Comparison of ENCODE assay signal across 1 cellular context in the genomic region with DNA sequence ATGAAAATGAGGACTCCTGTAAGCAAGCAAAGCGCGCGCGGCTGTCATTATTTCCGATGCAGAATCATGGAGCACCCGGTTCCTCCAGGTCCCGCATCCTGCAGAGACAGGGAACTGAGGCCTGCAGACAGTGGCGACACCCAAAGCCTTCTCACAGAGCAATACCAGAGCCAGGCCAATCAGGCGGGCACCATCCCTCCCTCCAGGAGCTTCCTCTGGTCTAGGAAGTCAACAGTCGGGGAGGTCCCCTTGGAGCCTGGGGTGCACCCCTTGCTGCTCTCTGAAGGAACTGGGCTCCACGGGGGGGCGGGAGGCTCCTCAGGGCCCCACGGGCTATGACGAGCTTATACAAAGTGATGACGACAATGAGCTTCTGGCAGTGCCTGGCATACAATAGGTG.
TF ChIP-seq lines count a peak whose summit lies in the region.

No MANE protein-coding gene starts in this region.

TF ChIP-seq in WTC11, 78 proteins besides CTCF, POLR2A, EP300 and RAD21 (continued from another document):
- TF ChIP-seq, protein P1, sequence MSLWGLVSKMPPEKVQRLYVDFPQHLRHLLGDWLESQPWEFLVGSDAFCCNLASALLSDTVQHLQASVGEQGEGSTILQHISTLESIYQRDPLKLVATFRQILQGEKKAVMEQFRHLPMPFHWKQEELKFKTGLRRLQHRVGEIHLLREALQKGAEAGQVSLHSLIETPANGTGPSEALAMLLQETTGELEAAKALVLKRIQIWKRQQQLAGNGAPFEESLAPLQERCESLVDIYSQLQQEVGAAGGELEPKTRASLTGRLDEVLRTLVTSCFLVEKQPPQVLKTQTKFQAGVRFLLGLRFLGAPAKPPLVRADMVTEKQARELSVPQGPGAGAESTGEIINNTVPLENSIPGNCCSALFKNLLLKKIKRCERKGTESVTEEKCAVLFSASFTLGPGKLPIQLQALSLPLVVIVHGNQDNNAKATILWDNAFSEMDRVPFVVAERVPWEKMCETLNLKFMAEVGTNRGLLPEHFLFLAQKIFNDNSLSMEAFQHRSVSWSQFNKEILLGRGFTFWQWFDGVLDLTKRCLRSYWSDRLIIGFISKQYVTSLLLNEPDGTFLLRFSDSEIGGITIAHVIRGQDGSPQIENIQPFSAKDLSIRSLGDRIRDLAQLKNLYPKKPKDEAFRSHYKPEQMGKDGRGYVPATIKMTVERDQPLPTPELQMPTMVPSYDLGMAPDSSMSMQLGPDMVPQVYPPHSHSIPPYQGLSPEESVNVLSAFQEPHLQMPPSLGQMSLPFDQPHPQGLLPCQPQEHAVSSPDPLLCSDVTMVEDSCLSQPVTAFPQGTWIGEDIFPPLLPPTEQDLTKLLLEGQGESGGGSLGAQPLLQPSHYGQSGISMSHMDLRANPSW (CRISPR knock-in tag; conservative IDR thresholded peaks at IDR 0.05; ENCODE audit: low read depth): no peak
